Comparison of ENCODE assay signal across 22 cellular contexts in genomic region chr10:34178196-34178595, GRCh38.
"Had no signal": no experiment of that assay in that cellular context is flagged by ENCODE, and none has a peak within 500 bp of the region (broad histone marks: within the 10 kb centered on the region; RNA-seq: fewer than 3 reads in every experiment).

No MANE protein-coding gene starts in this region.

- H3K4me3 Mint-ChIP-seq: activated CD4-positive, alpha-beta memory T cell treated with anti-CD3 and anti-CD28 coated beads for 36 hours; activated CD4-positive, alpha-beta T cell treated with anti-CD3 and anti-CD28 coated beads, Interleukin-2, amount 10 ng/mL, durations not matched to agents 24 days and 14 days; activated naive CD4-positive, alpha-beta T cell treated with anti-CD3 and anti-CD28 coated beads, Interleukin-2, amount 10 ng/mL, durations not matched to agents 7 days and 5 days; activated naive CD8-positive, alpha-beta T cell treated with anti-CD3 and anti-CD28 coated beads for 36 hours; activated T-cell treated with anti-CD3 and anti-CD28 coated beads, Interleukin-2, amount 50 U/mL, for 72 hours; T-helper 17 cell had no signal

- H3K27ac Mint-ChIP-seq: activated CD4-positive, alpha-beta memory T cell treated with anti-CD3 and anti-CD28 coated beads for 36 hours; activated CD4-positive, alpha-beta T cell treated with anti-CD3 and anti-CD28 coated beads, Interleukin-2, amount 10 ng/mL, durations not matched to agents 24 days and 14 days; activated naive CD4-positive, alpha-beta T cell treated with anti-CD3 and anti-CD28 coated beads, Interleukin-2, amount 10 ng/mL, durations not matched to agents 7 days and 5 days; activated naive CD8-positive, alpha-beta T cell treated with anti-CD3 and anti-CD28 coated beads for 36 hours; activated T-cell treated with anti-CD3 and anti-CD28 coated beads, Interleukin-2, amount 50 U/mL, for 72 hours; activated T-helper 2 cell treated with anti-CD3 and anti-CD28 coated beads, Interferon-gamma antibody, Interleukin-2, Interleukin-4, amounts not matched to agents 10 μg/mL and 5 μg/mL and 100 μg/mL, durations not matched to agents 14 hours and 24 hours and 36 hours had no signal

- H3K27me3 Mint-ChIP-seq: activated naive CD4-positive, alpha-beta T cell treated with anti-CD3 and anti-CD28 coated beads, Interleukin-2, amount 10 ng/mL, durations not matched to agents 7 days and 5 days had no signal

- H3K36me3 Mint-ChIP-seq: activated CD4-positive, alpha-beta memory T cell treated with anti-CD3 and anti-CD28 coated beads for 36 hours; activated naive CD4-positive, alpha-beta T cell treated with anti-CD3 and anti-CD28 coated beads, Interleukin-2, amount 10 ng/mL, durations not matched to agents 7 days and 5 days; activated naive CD8-positive, alpha-beta T cell treated with anti-CD3 and anti-CD28 coated beads for 36 hours; WTC11 had no signal

- H3K4me1 Mint-ChIP-seq: activated CD4-positive, alpha-beta T cell treated with anti-CD3 and anti-CD28 coated beads, Interleukin-2, amount 10 ng/mL, durations not matched to agents 24 days and 14 days; activated naive CD4-positive, alpha-beta T cell treated with anti-CD3 and anti-CD28 coated beads, Interleukin-2, amount 10 ng/mL, durations not matched to agents 7 days and 5 days; activated naive CD8-positive, alpha-beta T cell treated with anti-CD3 and anti-CD28 coated beads for 36 hours had no signal

- ATAC-seq: activated T-cell treated with anti-CD3 and anti-CD28 coated beads, Interleukin-2, amount 50 U/mL, for 72 hours; T-helper 17 cell had no signal

- DNase-seq: activated CD4-positive, alpha-beta memory T cell treated with anti-CD3 and anti-CD28 coated beads for 36 hours; activated CD4-positive, alpha-beta T cell treated with anti-CD3 and anti-CD28 coated beads, Interleukin-2, amount 10 ng/mL, durations not matched to agents 24 days and 14 days; activated CD4-positive, CD25-positive, alpha-beta regulatory T cell treated with anti-CD3 and anti-CD28 coated beads, Interleukin-2, amount 50 U/mL, for 72 hours; activated CD8-positive, alpha-beta memory T cell treated with anti-CD3 and anti-CD28 coated beads for 24 hours; activated gamma-delta T cell treated with Interleukin-2 at 50 U/mL for 16 hours; activated naive CD4-positive, alpha-beta T cell treated with anti-CD3 and anti-CD28 coated beads, Interleukin-2, amount 10 ng/mL, durations not matched to agents 7 days and 5 days; activated naive CD8-positive, alpha-beta T cell treated with anti-CD3 and anti-CD28 coated beads for 36 hours; activated T-cell treated with anti-CD3 and anti-CD28 coated beads, Interleukin-2, amount 50 U/mL, for 72 hours; Kasumi-1; KBM-7; NCI-H1105 treated with DMSO at 0.1 percent for 48 hours; NCI-H1436 treated with DMSO at 0.1 percent for 48 hours; NCI-H187; NCI-H2081; NCI-H446 treated with DMSO at 0.1 percent for 48 hours; NCI-H524 treated with DMSO at 0.1 percent for 48 hours; NCI-H82; SIG-M5; T-helper 17 cell; T-helper 9 cell had no signal

- H3K9me3 Mint-ChIP-seq: activated CD4-positive, alpha-beta memory T cell treated with anti-CD3 and anti-CD28 coated beads for 36 hours; activated CD4-positive, alpha-beta T cell treated with anti-CD3 and anti-CD28 coated beads, Interleukin-2, amount 10 ng/mL, durations not matched to agents 24 days and 14 days; activated naive CD4-positive, alpha-beta T cell treated with anti-CD3 and anti-CD28 coated beads, Interleukin-2, amount 10 ng/mL, durations not matched to agents 7 days and 5 days; activated naive CD8-positive, alpha-beta T cell treated with anti-CD3 and anti-CD28 coated beads for 36 hours; activated T-cell treated with anti-CD3 and anti-CD28 coated beads, Interleukin-2, amount 50 U/mL, for 72 hours; activated T-helper 2 cell treated with anti-CD3 and anti-CD28 coated beads, Interferon-gamma antibody, Interleukin-2, Interleukin-4, amounts not matched to agents 10 μg/mL and 5 μg/mL and 100 μg/mL, durations not matched to agents 14 hours and 24 hours and 36 hours; WTC11 had no signal
